In genomic region chr4:116551798-116552197, GRCh38 we compare ENCODE assay signal across 11 cellular contexts.
"Had no signal": no experiment of that assay in that cellular context is flagged by ENCODE, and none has a peak within 500 bp of the region (broad histone marks: within the 10 kb centered on the region; RNA-seq: fewer than 3 reads in every experiment).

No MANE protein-coding gene starts in this region.

- H3K9me3 ChIP-seq: HAP-1 had no signal

- H3K4me3 ChIP-seq: GM23248, GM23338, HAP-1 had no signal

- DNase-seq: GM23248, GOT3, H7, H9, HCEC 1CT, HFFc6 had no signal

- H3K36me3 ChIP-seq: HAP-1 had no signal

- H2AFZ ChIP-seq: GM23248, GM23338 had no signal

- ATAC-seq: GM23338, HCT116 had no signal

- H3K27ac ChIP-seq: GM23248 had no signal

- H3K4me2 ChIP-seq: GM23338 had no signal

- FAIRE-seq: H1, H54 had no signal

- H3K9ac ChIP-seq: GM23248 had no signal
